In the genomic region with DNA sequence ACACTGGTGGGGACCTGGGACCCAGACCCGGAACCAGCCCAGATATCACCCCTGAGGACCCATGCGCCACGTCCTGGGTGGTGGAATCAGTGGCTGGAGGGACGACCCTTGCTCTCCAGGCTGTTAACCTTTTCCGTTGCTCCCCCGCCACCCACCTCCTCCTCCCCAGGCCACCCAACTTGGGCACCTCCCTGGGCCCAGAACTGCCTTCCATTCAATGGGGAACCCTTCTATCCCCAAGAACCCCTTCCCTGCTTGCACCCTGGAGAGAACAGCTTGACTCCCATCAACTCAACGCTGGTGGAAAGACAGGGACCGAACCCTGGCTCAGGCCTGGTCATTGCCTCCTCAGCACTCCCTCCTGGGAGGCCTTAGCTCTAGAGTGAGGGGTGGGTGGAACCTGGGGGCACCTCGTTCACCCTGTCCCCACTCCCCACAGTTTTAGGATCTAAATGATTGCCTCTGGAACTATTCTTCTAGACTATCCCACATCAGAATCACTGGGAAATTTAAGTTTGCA, we compare ENCODE assay signal across 8 cellular contexts. TPM values are rescaled to one million over a fixed set of nuclear protein-coding genes. Genes with fewer than 3 reads are reported as not detected.
DNase-seq lines count a peak whose midpoint lies in the region; ATAC-seq and TF ChIP-seq lines count a peak whose summit lies in the region.

No MANE protein-coding gene starts in this region.

- no peaks in the 10 kb centered on the region for H3K9me3 ChIP-seq in Karpas-422 (ENCODE audit: low read length)
- H3K9me3 ChIP-seq in duodenal mucosa (ENCODE audit: control insufficient read depth in 1 of 2, low read length in 2 of 2), result no peaks in the 10 kb centered on the region
- no peaks in the 10 kb centered on the region for H3K9me3 ChIP-seq in neural progenitor cell (ENCODE audit: low read depth)

- H3K79me2 ChIP-seq in Karpas-422 (ENCODE audit: low read length) (no peaks in the 10 kb centered on the region), neural progenitor cell (ENCODE audit: low read depth) (no peaks in the 10 kb centered on the region)

- H3K4me1 ChIP-seq in Karpas-422 (ENCODE audit: low read length), result peaks cover 18% of the 10 kb centered on the region
- peaks cover 16 to 18% of the 10 kb centered on the region in 2 donors for H3K4me1 ChIP-seq in duodenal mucosa (ENCODE audit: control insufficient read depth in 1 of 2, insufficient read depth in 2 of 2, low read length in 2 of 2)
- H3K4me1 ChIP-seq in neural progenitor cell, result peaks cover 4% of the 10 kb centered on the region

- peak overlapping the region; percentile 90 for H3K4me2 ChIP-seq in Karpas-422 (ENCODE audit: low read depth, low read length, poor library complexity, severe bottlenecking)
- peak overlapping the region; percentile 98 for H3K4me2 ChIP-seq in neural progenitor cell

- H3K27ac ChIP-seq in C4-2B (peak overlapping the region; percentile 88), Karpas-422 (ENCODE audit: low read length) (no peak overlapping the region), duodenal mucosa (ENCODE audit: low read depth, low read length) (peak overlapping the region; percentile 90), neural progenitor cell (no peak overlapping the region)

- peak overlapping the region; percentile 91 for H3K27ac Mint-ChIP-seq in neural progenitor cell

- H2AFZ ChIP-seq in Karpas-422 (ENCODE audit: low read length), result peak overlapping the region; percentile 82; the same call in 1 of the 2 replicates
- H2AFZ ChIP-seq in neural progenitor cell (replicated peaks), result peak overlapping the region; percentile 97

- H3K27me3 Mint-ChIP-seq in neural progenitor cell (ENCODE audit: insufficient read depth, low read depth), result peaks cover 6% of the 10 kb centered on the region

- TF ChIP-seq CTCF in C4-2B (conservative IDR thresholded peaks at IDR 0.05) (no peak), neural progenitor cell (IDR thresholded peaks at IDR 0.05) (no peak), GM13977 (IDR thresholded peaks at IDR 0.05; ENCODE audit: extremely low read depth, insufficient read depth, missing control alignments) (no peak)

- H3K36me3 ChIP-seq in Karpas-422 (ENCODE audit: insufficient read depth, low read length) (no peaks in the 10 kb centered on the region), duodenal mucosa (ENCODE audit: control insufficient read depth in 1 of 2, insufficient read depth in 2 of 2, low read length in 2 of 2) (no peaks in the 10 kb centered on the region), neural progenitor cell (no peaks in the 10 kb centered on the region)

- peak overlapping the region; percentile 82 for H3K4me3 Mint-ChIP-seq in neural progenitor cell

- peaks cover 11% of the 10 kb centered on the region for H3K4me1 Mint-ChIP-seq in neural progenitor cell

- H3K9me2 ChIP-seq in Karpas-422 (replicated peaks; ENCODE audit: insufficient read depth, low read length), result no peaks in the 10 kb centered on the region

- H3K9ac ChIP-seq in Karpas-422 (ENCODE audit: low read length), result peak overlapping the region; percentile 95
- H3K9ac ChIP-seq in duodenal mucosa (ENCODE audit: low read depth in 1 of 2, low read length in 2 of 2), result peak overlapping the region; percentile 83 to 86
- H3K9ac ChIP-seq in neural progenitor cell, result no peak overlapping the region

- H3K27me3 ChIP-seq in Karpas-422 (ENCODE audit: low read length), result no peaks in the 10 kb centered on the region
- no peaks in the 10 kb centered on the region for H3K27me3 ChIP-seq in duodenal mucosa (ENCODE audit: control insufficient read depth in 1 of 2, insufficient read depth in 2 of 2, low read length in 2 of 2)
- H3K27me3 ChIP-seq in neural progenitor cell, result peaks cover 47% of the 10 kb centered on the region

- DNase-seq in Karpas-422 (no peak), neural progenitor cell (ENCODE audit: low spot score) (no peak), GM13977 (ENCODE audit: low spot score) (no peak), cortex of kidney (lab: John Stamatoyannopoulos, UW) (no peak), SK-N-DZ (ENCODE audit: low spot score) (no peak)

- H3K4me3 ChIP-seq in Karpas-422 (ENCODE audit: low read length) (peak overlapping the region; percentile 91), duodenal mucosa (ENCODE audit: low read depth in 1 of 2, low read length in 2 of 2) (peak overlapping the region; percentile 78), neural progenitor cell (peak overlapping the region; percentile 96)

- 0 out of 2 replicates have a peak, but pooled peaks cover 11% of the 10 kb centered on the region for H4K20me1 ChIP-seq in Karpas-422 (ENCODE audit: insufficient read depth, low read depth, low read length)
- H4K20me1 ChIP-seq in neural progenitor cell (ENCODE audit: low read depth), result peaks cover 16% of the 10 kb centered on the region

- ATAC-seq in GM21786 (IDR thresholded peaks at IDR 0.05; ENCODE audit: unreplicated experiment), result no peak

- peaks cover 2% of the 10 kb centered on the region for H3K36me3 Mint-ChIP-seq in neural progenitor cell

- H3F3A ChIP-seq in neural progenitor cell (ENCODE audit: low read depth), result peaks cover 5% of the 10 kb centered on the region

- in situ Hi-C loops in GM13977 (cut with MboI; ENCODE audit: low pct_unique_long_range_greater_than_20kb, low sequenced_read_pairs, unreplicated experiment), result loop anchor here (10.0 kb wide), 1 partner anchor 105 kb away; no protein-coding TSS in a partner anchor

- no peaks in the 10 kb centered on the region for H3K9me3 Mint-ChIP-seq in neural progenitor cell

RNA-seq across cellular contexts. Expression of gene IL32, which starts 5.7 kb away (rescaled TPM):
- not detected in 2 replicates for total RNA-seq in Karpas-422 (2014; rRNA removed; shearing (Covaris generic); ENCODE audit: low replicate concordance)
- total RNA-seq in neural progenitor cell (ENCODE audit: low replicate concordance), result 1.4 TPM in 1 of 2 replicates, not detected in the other
- polyA plus RNA-seq in SK-N-DZ (2014; cell fraction: cytosol; rRNA removed), result not detected in 2 replicates
- not detected in 2 replicates for polyA plus RNA-seq in SK-N-DZ (2014; cell fraction: nucleus; rRNA removed)

RNA-seq across cellular contexts. Expression of gene MMP25, which starts 13.4 kb away (rescaled TPM):
- 0.15 and 0.47 TPM in 2 replicates for total RNA-seq in Karpas-422 (2014; rRNA removed; shearing (Covaris generic); ENCODE audit: low replicate concordance)
- 0.58 and 0.62 TPM in 2 replicates for total RNA-seq in neural progenitor cell (ENCODE audit: low replicate concordance)
- not detected in 2 replicates for polyA plus RNA-seq in SK-N-DZ (2014; cell fraction: cytosol; rRNA removed)
- polyA plus RNA-seq in SK-N-DZ (2014; cell fraction: nucleus; rRNA removed), result not detected in 2 replicates

RNA-seq across cellular contexts. Expression of gene BICDL2, which starts 23.0 kb away (rescaled TPM):
- total RNA-seq in Karpas-422 (2014; rRNA removed; shearing (Covaris generic); ENCODE audit: low replicate concordance), result not detected in 2 replicates
- 0.12 TPM in 1 of 2 replicates, not detected in the other for total RNA-seq in neural progenitor cell (ENCODE audit: low replicate concordance)
- polyA plus RNA-seq in SK-N-DZ (2014; cell fraction: cytosol; rRNA removed), result not detected in 2 replicates
- 0.73 TPM in 1 of 2 replicates, not detected in the other for polyA plus RNA-seq in SK-N-DZ (2014; cell fraction: nucleus; rRNA removed)

RNA-seq across cellular contexts. Expression of gene THOC6, which starts 35.9 kb away (rescaled TPM):
- 20.0 and 35.8 TPM in 2 replicates for total RNA-seq in Karpas-422 (2014; rRNA removed; shearing (Covaris generic); ENCODE audit: low replicate concordance)
- 16.6 and 28.6 TPM in 2 replicates for total RNA-seq in neural progenitor cell (ENCODE audit: low replicate concordance)
- polyA plus RNA-seq in SK-N-DZ (2014; cell fraction: cytosol; rRNA removed), result 41.7 and 45.1 TPM in 2 replicates
- polyA plus RNA-seq in SK-N-DZ (2014; cell fraction: nucleus; rRNA removed), result 78.3 and 95.2 TPM in 2 replicates

RNA-seq across cellular contexts. Expression of gene HCFC1R1, which starts 36.0 kb away (rescaled TPM):
- 51.7 and 67.8 TPM in 2 replicates for total RNA-seq in Karpas-422 (2014; rRNA removed; shearing (Covaris generic); ENCODE audit: low replicate concordance)
- 1.6 and 15.7 TPM in 2 replicates for total RNA-seq in neural progenitor cell (ENCODE audit: low replicate concordance)
- 30.6 and 31.8 TPM in 2 replicates for polyA plus RNA-seq in SK-N-DZ (2014; cell fraction: cytosol; rRNA removed)
- 38.4 and 41.5 TPM in 2 replicates for polyA plus RNA-seq in SK-N-DZ (2014; cell fraction: nucleus; rRNA removed)

Comparison
In these comparisons a context has a peak if more than half of its experiments do, and no peak if none do; other contexts are left out.
1. H3K27ac ChIP-seq: peak in C4-2B (single experiment) and duodenal mucosa (single experiment); none in Karpas-422 (single experiment) and neural progenitor cell (single experiment).
2. Peak in every context shown above with its lines, with median percentiles within 50 percentile points of each other: H3K4me3 ChIP-seq.